In genomic region chr10:34299105-34299611, GRCh38 we compare ENCODE assay signal across 11 cellular contexts.
A peak's percentile ranks its signal among the peaks of the same experiment; 100 is the strongest.
DNase-seq lines count a peak whose midpoint lies in the region; ATAC-seq and TF ChIP-seq lines count a peak whose summit lies in the region.
"Had no signal": no experiment of that assay in that cellular context is flagged by ENCODE, and none has a peak within 500 bp of the region (broad histone marks: within the 10 kb centered on the region; RNA-seq: fewer than 3 reads in every experiment).

No MANE protein-coding gene starts in this region.

- no peaks in the 10 kb centered on the region for H3K36me3 Mint-ChIP-seq in HFFc6 (ENCODE audit: low read depth)
- H3K36me3 Mint-ChIP-seq in effector memory CD8-positive, alpha-beta T cell (ENCODE audit: insufficient read depth) = no peaks in the 10 kb centered on the region
- H3K36me3 Mint-ChIP-seq: natural killer cell treated with Interleukin-12 subunit alpha and Interleukin-12 subunit beta and Interleukin-15 and Interleukin-18, amount 100 ng/mL, for 72 hours had no signal

- H3K9me3 ChIP-seq in skeletal muscle satellite cell (replicated peaks; ENCODE audit: low read length) = no peaks in the 10 kb centered on the region
- H3K9me3 ChIP-seq in upper lobe of left lung = no peaks in the 10 kb centered on the region
- H3K9me3 ChIP-seq: HAP-1 had no signal

- H3K4me3 ChIP-seq in skeletal muscle satellite cell (ENCODE audit: low read length) (peak overlapping the region; percentile 33), upper lobe of left lung (no peak overlapping the region)
- H3K4me3 ChIP-seq: HAP-1 had no signal

- no peaks in the 10 kb centered on the region for H3K27me3 ChIP-seq in skeletal muscle satellite cell (ENCODE audit: control insufficient read depth, insufficient read depth, low read length)
- H3K27me3 ChIP-seq in upper lobe of left lung = no peaks in the 10 kb centered on the region

- H3K27ac Mint-ChIP-seq in HFFc6 = no peak overlapping the region
- H3K27ac Mint-ChIP-seq in effector memory CD8-positive, alpha-beta T cell = no peak overlapping the region
- H3K27ac Mint-ChIP-seq: natural killer cell treated with Interleukin-12 subunit alpha and Interleukin-12 subunit beta and Interleukin-15 and Interleukin-18, amount 100 ng/mL, for 72 hours had no signal

- H3K4me1 Mint-ChIP-seq in HFFc6 (ENCODE audit: low read depth) = peaks cover 25% of the 10 kb centered on the region
- no peaks in the 10 kb centered on the region for H3K4me1 Mint-ChIP-seq in effector memory CD8-positive, alpha-beta T cell (ENCODE audit: low read depth in 2 of 2)

- no peaks in the 10 kb centered on the region for H3K36me3 ChIP-seq in skeletal muscle satellite cell (ENCODE audit: insufficient read depth, low read length)
- no peaks in the 10 kb centered on the region for H3K36me3 ChIP-seq in upper lobe of left lung
- H3K36me3 ChIP-seq: HAP-1 had no signal

- peak overlapping the region; percentile 23 for H3K9ac ChIP-seq in skeletal muscle satellite cell (ENCODE audit: low read depth, low read length)

- H3K27me3 Mint-ChIP-seq in HFFc6 (ENCODE audit: insufficient read depth) = no peaks in the 10 kb centered on the region; the same call in 1 of the 2 replicates
- H3K27me3 Mint-ChIP-seq in effector memory CD8-positive, alpha-beta T cell = no peaks in the 10 kb centered on the region

- H3K4me2 ChIP-seq in skeletal muscle satellite cell (ENCODE audit: low read length) = peak overlapping the region; percentile 73

- no peak for TF ChIP-seq EP300 in upper lobe of left lung (IDR thresholded peaks at IDR 0.05)

- 77 to 84% methylated on average over 3 of the region's 3 CpGs for WGBS in upper lobe of left lung, 2 donors

- H3K9me3 Mint-ChIP-seq in HFFc6 = no peaks in the 10 kb centered on the region
- peaks cover 0 to 5% of the 10 kb centered on the region in 2 donors for H3K9me3 Mint-ChIP-seq in effector memory CD8-positive, alpha-beta T cell
- H3K9me3 Mint-ChIP-seq: natural killer cell treated with Interleukin-12 subunit alpha and Interleukin-12 subunit beta and Interleukin-15 and Interleukin-18, amount 100 ng/mL, for 72 hours had no signal

- H3K4me1 ChIP-seq in skeletal muscle satellite cell (ENCODE audit: control insufficient read depth, insufficient read depth, low read length) (peaks cover 43% of the 10 kb centered on the region), upper lobe of left lung (no peaks in the 10 kb centered on the region)

- no peak for DNase-seq in HFFc6
- peak; percentile 24 for DNase-seq in foreskin melanocyte
- DNase-seq in upper lobe of left lung = no peak
- no peak for DNase-seq in effector memory CD8-positive, alpha-beta T cell
- DNase-seq in activated T-cell treated with anti-CD3 and anti-CD28 coated beads for 4 hours = no peak
- DNase-seq: DMS79 treated with DMSO at 0.1 percent for 48 hours had no signal

- H3K4me3 Mint-ChIP-seq in HFFc6 = peak overlapping the region; percentile 34
- H3K4me3 Mint-ChIP-seq in effector memory CD8-positive, alpha-beta T cell = no peak overlapping the region
- H3K4me3 Mint-ChIP-seq: natural killer cell treated with Interleukin-12 subunit alpha and Interleukin-12 subunit beta and Interleukin-15 and Interleukin-18, amount 100 ng/mL, for 72 hours had no signal

- H3K27ac ChIP-seq in upper lobe of left lung = no peak overlapping the region

- no peak for TF ChIP-seq POLR2A in upper lobe of left lung (IDR thresholded peaks at IDR 0.05)

- ATAC-seq in SK-N-SH treated with all-trans-retinoic acid at 6 μM for 48 hours = peak; percentile 63
- no peak for ATAC-seq in GM19467 (IDR thresholded peaks at IDR 0.05; ENCODE audit: unreplicated experiment)
- ATAC-seq in upper lobe of left lung (ENCODE audit: low FRiP score in 2 of 2) = no peak
- ATAC-seq in effector memory CD8-positive, alpha-beta T cell (replicated peaks) = no peak
- ATAC-seq: natural killer cell treated with Interleukin-12 subunit alpha and Interleukin-12 subunit beta and Interleukin-15 and Interleukin-18, amount 100 ng/mL, for 72 hours had no signal

- TF ChIP-seq CTCF in HFFc6 (IDR thresholded peaks at IDR 0.05) = no peak
- TF ChIP-seq CTCF in upper lobe of left lung (IDR thresholded peaks at IDR 0.05) = no peak

TF ChIP-seq in SK-N-SH treated with all-trans-retinoic acid at 6 μM for 48 hours, 23 proteins besides CTCF, POLR2A, EP300 and RAD21:
- TF ChIP-seq ISL1 (CRISPR knock-in tag; IDR thresholded peaks at IDR 0.05) (peak; percentile 42), GLIS3 (CRISPR knock-in tag; IDR thresholded peaks at IDR 0.05) (no peak)
TF ChIP-seq in SK-N-SH treated with all-trans-retinoic acid at 6 μM for 48 hours: peak in this region for 1.
